8 cellular contexts compared by ENCODE assay signal in genomic region chr5:119820608-119821007, GRCh38.
"Had no signal": no experiment of that assay in that cellular context is flagged by ENCODE, and none has a peak within 500 bp of the region (broad histone marks: within the 10 kb centered on the region; RNA-seq: fewer than 3 reads in every experiment).

No MANE protein-coding gene starts in this region.

- H3K4me3 ChIP-seq: GM23248, GM23338, HAP-1 had no signal

- H3K9me3 ChIP-seq: HAP-1 had no signal

- H3K36me3 ChIP-seq: HAP-1 had no signal

- H3K4me2 ChIP-seq: GM23338 had no signal

- H2AFZ ChIP-seq: GM23248, GM23338 had no signal

- H3K9ac ChIP-seq: GM23248 had no signal

- DNase-seq: GM23248, GOT3, H7, H9, HCEC 1CT, HFFc6 had no signal

- H3K27ac ChIP-seq: GM23248 had no signal
